In genomic region chr5:154345255-154345952, GRCh38 we compare ENCODE assay signal across 11 cellular contexts.
DNase-seq lines count a peak whose midpoint lies in the region; ATAC-seq and TF ChIP-seq lines count a peak whose summit lies in the region.
"Had no signal": no experiment of that assay in that cellular context is flagged by ENCODE, and none has a peak within 500 bp of the region (broad histone marks: within the 10 kb centered on the region; RNA-seq: fewer than 3 reads in every experiment).

No MANE protein-coding gene starts in this region.

- no peaks in the 10 kb centered on the region for H3K4me1 ChIP-seq in prostate gland (replicated peaks)
- H3K4me1 ChIP-seq: BE2C had no signal

- intact Hi-C loops in prostate gland (cut with DNase I) = no loop called here

- DNase-seq in prostate gland (ENCODE audit: low spot score) (no peak), NCI-H526 treated with DMSO at 0.1 percent for 48 hours (lab: John Stamatoyannopoulos, UW) (no peak)
- no peak for DNase-seq in stimulated activated naive CD4-positive, alpha-beta T cell (lab: John Stamatoyannopoulos, UW)
- DNase-seq: activated CD4-positive, alpha-beta T cell treated with anti-CD3 and anti-CD28 coated beads, Interleukin-2, amount 50 U/mL, for 1 hour; BE2C; NCI-H2029 had no signal

- no peak overlapping the region for H3K27ac ChIP-seq in prostate gland

- TF ChIP-seq POLR2A in prostate gland (IDR thresholded peaks at IDR 0.05) = no peak

- H3K9me3 ChIP-seq in prostate gland = no peaks in the 10 kb centered on the region
- H3K9me3 ChIP-seq: BE2C had no signal

- peak; percentile 85 for ATAC-seq in GM18519 (IDR thresholded peaks at IDR 0.05; ENCODE audit: low FRiP score, unreplicated experiment)
- ATAC-seq in GM21381 (IDR thresholded peaks at IDR 0.05; ENCODE audit: unreplicated experiment) = peak; percentile 72
- peak; percentile 87 for ATAC-seq in HG02885 (IDR thresholded peaks at IDR 0.05; ENCODE audit: poor library complexity, unreplicated experiment)
- ATAC-seq in HG03469 (IDR thresholded peaks at IDR 0.05; ENCODE audit: unreplicated experiment) = peak; percentile 60
- no peak for ATAC-seq in HG03521 (IDR thresholded peaks at IDR 0.05; ENCODE audit: unreplicated experiment)

- no peaks in the 10 kb centered on the region for H3K36me3 ChIP-seq in prostate gland
- H3K36me3 ChIP-seq: BE2C had no signal

- H3K27me3 ChIP-seq in prostate gland (replicated peaks; ENCODE audit: insufficient read depth) = no peaks in the 10 kb centered on the region
- H3K27me3 ChIP-seq: BE2C had no signal

- no peak for TF ChIP-seq CTCF in prostate gland (IDR thresholded peaks at IDR 0.05)

- no peak overlapping the region for H3K4me3 ChIP-seq in prostate gland

- 97% methylated on average over 5 of the region's 5 CpGs for WGBS in prostate gland
